In the genomic region with DNA sequence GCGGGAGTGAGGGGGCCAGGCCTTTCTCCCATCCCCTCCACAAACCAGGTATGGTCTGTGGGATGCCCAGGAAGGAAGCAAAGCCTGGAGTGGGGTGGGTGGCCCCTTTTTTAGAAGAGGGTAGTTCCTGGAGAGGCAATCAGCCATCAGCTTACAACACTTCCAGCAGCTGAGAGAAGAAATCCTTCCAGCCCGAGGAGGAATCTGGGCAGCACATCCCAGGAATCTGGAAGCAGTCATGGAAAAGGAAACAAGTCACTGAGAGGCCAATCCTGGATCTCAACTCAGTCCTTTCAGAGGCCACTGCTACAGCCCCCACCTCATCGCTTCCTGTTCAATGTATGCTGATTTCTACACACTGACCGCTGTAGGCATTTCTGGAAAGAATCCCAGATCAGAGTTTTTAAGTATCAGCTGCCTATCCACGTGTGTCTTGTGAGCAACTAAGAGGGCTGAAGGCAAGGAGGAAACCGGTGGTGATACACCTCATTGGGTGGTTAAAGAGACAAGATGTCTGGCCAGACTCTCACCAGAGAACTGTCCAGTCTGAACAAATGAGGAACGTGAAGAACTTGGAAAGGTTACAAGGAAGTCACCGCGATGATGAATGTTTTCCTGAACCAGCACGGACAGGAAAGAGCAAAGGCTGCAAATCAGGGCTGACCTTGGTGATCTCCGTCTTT, we compare ENCODE assay signal across 8 cellular contexts. TPM values are rescaled to one million over a fixed set of nuclear protein-coding genes. Genes with fewer than 3 reads are reported as not detected.
DNase-seq lines count a peak whose midpoint lies in the region; ATAC-seq, FAIRE-seq and TF ChIP-seq lines count a peak whose summit lies in the region.

No MANE protein-coding gene starts in this region.

- H3K36me3 ChIP-seq in K562 (ENCODE audit: control insufficient read depth, insufficient read depth, low read length) (no peaks in the 10 kb centered on the region), testis (ENCODE audit: low read depth, missing control alignments) (no peaks in the 10 kb centered on the region)

- TF ChIP-seq POLR2A in K562 (conservative IDR thresholded peaks at IDR 0.05) = no peak
- no peak for TF ChIP-seq POLR2A in testis (IDR thresholded peaks at IDR 0.05)

- H3K4me2 ChIP-seq in K562 (ENCODE audit: insufficient read depth, low read length) = no peak overlapping the region

- no peak overlapping the region for H3K27ac ChIP-seq in K562 (ENCODE audit: extremely low read depth, low read depth, low read length)
- peak overlapping the region in 1 of 2 donors; percentile 75 for H3K27ac ChIP-seq in testis

- H3K9me3 ChIP-seq in K562 (replicated peaks; ENCODE audit: control insufficient read depth, insufficient read depth, low read depth, low read length) = no peaks in the 10 kb centered on the region
- no peaks in the 10 kb centered on the region for H3K9me3 ChIP-seq in testis

- peak; percentile 54 for DNase-seq in LHCN-M2 (ENCODE audit: low read depth)
- no peak for DNase-seq in K562 (ENCODE audit: extremely low read depth in 1 of 4, low spot score in 3 of 4)
- no peak for DNase-seq in left lobe of liver (ENCODE audit: low spot score)
- DNase-seq in testis = peak; percentile 27
- no peak for DNase-seq in activated CD4-positive, alpha-beta T cell treated with anti-CD3 and anti-CD28 coated beads for 48 hours

- no peaks in the 10 kb centered on the region for H4K20me1 ChIP-seq in K562 (replicated peaks; ENCODE audit: control insufficient read depth, insufficient read depth, low read length)

- no TSS peak for BruUV-seq in K562 (replicated peaks; lab: Mats Ljungman, UMichigan)

- H3K4me1 ChIP-seq in K562 (replicated peaks in 1 of 2; ENCODE audit: control insufficient read depth in 2 of 2, insufficient read depth in 2 of 2, low read length in 2 of 2) (peaks cover 8 to 14% of the 10 kb centered on the region in 2 experiments), testis (peaks cover 27% of the 10 kb centered on the region)

- in situ Hi-C loops in K562 (cut with MboI) = no loop called here

- CTCF ChIA-PET in K562 (lab: Yijun Ruan, JAX; ENCODE audit: low intra/inter-chr PET ratio) = no interaction called here

- WGBS in K562 (ENCODE audit: insufficient coverage, low coverage, missing lambda C conversion rate) = 29% methylated on average over 10 of the region's 11 CpGs
- WGBS in testis, 2 donors = 19 to 22% methylated on average over 11 of the region's 11 CpGs

- H3K27me3 ChIP-seq in K562 (ENCODE audit: control insufficient read depth in 2 of 2, insufficient read depth in 2 of 2, low read length in 2 of 2) = no peaks in the 10 kb centered on the region
- H3K27me3 ChIP-seq in testis = no peaks in the 10 kb centered on the region

- H3K9me1 ChIP-seq in K562 (ENCODE audit: control insufficient read depth, insufficient read depth, low read length) = no peaks in the 10 kb centered on the region

- no peak for TF ChIP-seq CTCF in K562 (IDR thresholded peaks at IDR 0.05 in 2 of 3, conservative IDR thresholded peaks at IDR 0.05 in 1 of 3; ENCODE audit: insufficient read depth in 2 of 3, low read depth in 1 of 3, low read length in 3 of 3)
- no peak for TF ChIP-seq CTCF in testis (IDR thresholded peaks at IDR 0.05)

- no peak overlapping the region; a peak in 1 of 4 replicates for H3K9ac ChIP-seq in K562 (ENCODE audit: insufficient read depth in 1 of 2, low read depth in 2 of 2, low read length in 2 of 2)

- no peak for TF ChIP-seq RAD21 in K562 (CRISPR knock-in tag; conservative IDR thresholded peaks at IDR 0.05 in 1 of 2, IDR thresholded peaks at IDR 0.05 in 1 of 2)

- POLR2A ChIA-PET in K562 (lab: Yijun Ruan, JAX) = interaction anchor here (0.7 to 1.2 kb wide), 3 partner anchors 11 to 267 kb away, joined by 3 read pairs; no protein-coding TSS in a partner anchor

- TF ChIP-seq EP300 in K562 (IDR thresholded peaks at IDR 0.05; ENCODE audit: low read length) = no peak

- intact Hi-C loops in K562 (cut with micrococcal nuclease) = no loop called here
- intact Hi-C loops in testis (cut with DNase I; ENCODE audit: low total_unique reads) = no loop called here

- H3K79me2 ChIP-seq in K562 (ENCODE audit: control insufficient read depth, insufficient read depth, low read length) = no peaks in the 10 kb centered on the region

- H3K4me3 ChIP-seq in K562 (no peak overlapping the region), testis (no peak overlapping the region)

- peak overlapping the region; percentile 51 for H2AFZ ChIP-seq in K562 (ENCODE audit: low read depth, low read length)

- peak; percentile 32 for FAIRE-seq in K562 (lab: Jason Lieb, UNC)

- ATAC-seq in K562 = peak; percentile 30; the same call in 2 of the 3 replicates
- ATAC-seq in left lobe of liver = peak; percentile 73
- ATAC-seq in GM21360 (IDR thresholded peaks at IDR 0.05; ENCODE audit: unreplicated experiment) = no peak
- no peak for ATAC-seq in GM21447 (IDR thresholded peaks at IDR 0.05; ENCODE audit: unreplicated experiment)
- ATAC-seq in HG02938 (IDR thresholded peaks at IDR 0.05; ENCODE audit: unreplicated experiment) = no peak

TF ChIP-seq in K562, 482 proteins besides CTCF, POLR2A, EP300 and RAD21 (continues in another document):
- TF ChIP-seq TEAD1 (CRISPR knock-in tag; IDR thresholded peaks at IDR 0.05) (no peak), WHSC1 (IDR thresholded peaks at IDR 0.05; ENCODE audit: low read length) (no peak), ZKSCAN1 (IDR thresholded peaks at IDR 0.05; ENCODE audit: low read depth, low read length) (no peak), IRF2 (CRISPR knock-in tag; IDR thresholded peaks at IDR 0.05) (no peak), ZNF12 (CRISPR knock-in tag; IDR thresholded peaks at IDR 0.05) (no peak), MYC (IDR thresholded peaks at IDR 0.05; ENCODE audit: low read depth, low read length) (no peak), MYC (CRISPR knock-in tag; IDR thresholded peaks at IDR 0.05; ENCODE audit: borderline replicate concordance, low read depth) (no peak), ZNF140 (CRISPR knock-in tag; IDR thresholded peaks at IDR 0.05) (no peak), BCOR (IDR thresholded peaks at IDR 0.05) (no peak), PTRF (tag; IDR thresholded peaks at IDR 0.05) (no peak), ZNF217 (CRISPR knock-in tag; IDR thresholded peaks at IDR 0.05) (no peak), EP400 (IDR thresholded peaks at IDR 0.05) (no peak), MEIS2 (IDR thresholded peaks at IDR 0.05; ENCODE audit: partially characterized antibody) (peak; percentile 80), L3MBTL2 (IDR thresholded peaks at IDR 0.05) (no peak)
- TF ChIP-seq, protein P1, sequence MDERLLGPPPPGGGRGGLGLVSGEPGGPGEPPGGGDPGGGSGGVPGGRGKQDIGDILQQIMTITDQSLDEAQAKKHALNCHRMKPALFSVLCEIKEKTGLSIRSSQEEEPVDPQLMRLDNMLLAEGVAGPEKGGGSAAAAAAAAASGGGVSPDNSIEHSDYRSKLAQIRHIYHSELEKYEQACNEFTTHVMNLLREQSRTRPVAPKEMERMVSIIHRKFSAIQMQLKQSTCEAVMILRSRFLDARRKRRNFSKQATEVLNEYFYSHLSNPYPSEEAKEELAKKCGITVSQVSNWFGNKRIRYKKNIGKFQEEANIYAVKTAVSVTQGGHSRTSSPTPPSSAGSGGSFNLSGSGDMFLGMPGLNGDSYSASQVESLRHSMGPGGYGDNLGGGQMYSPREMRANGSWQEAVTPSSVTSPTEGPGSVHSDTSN (CRISPR knock-in tag; IDR thresholded peaks at IDR 0.05; ENCODE audit: low read depth) = no peak
- TF ChIP-seq, protein P1 (tag; conservative IDR thresholded peaks at IDR 0.05; ENCODE audit: low read depth) = peak; percentile 67
- TF ChIP-seq, protein P2, sequence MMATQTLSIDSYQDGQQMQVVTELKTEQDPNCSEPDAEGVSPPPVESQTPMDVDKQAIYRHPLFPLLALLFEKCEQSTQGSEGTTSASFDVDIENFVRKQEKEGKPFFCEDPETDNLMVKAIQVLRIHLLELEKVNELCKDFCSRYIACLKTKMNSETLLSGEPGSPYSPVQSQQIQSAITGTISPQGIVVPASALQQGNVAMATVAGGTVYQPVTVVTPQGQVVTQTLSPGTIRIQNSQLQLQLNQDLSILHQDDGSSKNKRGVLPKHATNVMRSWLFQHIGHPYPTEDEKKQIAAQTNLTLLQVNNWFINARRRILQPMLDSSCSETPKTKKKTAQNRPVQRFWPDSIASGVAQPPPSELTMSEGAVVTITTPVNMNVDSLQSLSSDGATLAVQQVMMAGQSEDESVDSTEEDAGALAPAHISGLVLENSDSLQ (IDR thresholded peaks at IDR 0.05) = peak; percentile 43; the same call in 1 of the 2 replicates

RNA-seq across cellular contexts. Expression of a gene that starts 46.5 kb away (rescaled TPM):
- total RNA-seq in LHCN-M2 (2014; rRNA removed) (7.2 and 11.5 TPM in 2 replicates), K562 (2014; rRNA removed) (5.8 and 8.5 TPM in 2 replicates), K562 (2014; rRNA removed; fragmentation: Illumina TruSeq; extraction: Trizol) (14.7 and 16.0 TPM in 2 replicates), K562 (2015; rRNA removed; fragmentation: Illumina TruSeq; extraction: Trizol) (7.4 and 8.6 TPM in 2 replicates), K562 (2021) (12.4 and 14.9 TPM in 2 replicates), left lobe of liver (3.7 TPM), testis (10 to 100 TPM; 20.6 to 30.3 TPM)
- 2.9 TPM for polyA plus RNA-seq in LHCN-M2 (2012)
- total RNA-seq in K562 (2011; cell fraction: chromatin; rRNA removed; ENCODE audit: low replicate concordance) = 34.0 and 115 TPM in 2 replicates
- total RNA-seq in K562 (2011; cell fraction: nucleolus; rRNA removed) = 12.7 and 17.1 TPM in 2 replicates
- total RNA-seq in K562 (2011; cell fraction: nucleoplasm; rRNA removed) = 35.8 and 53.4 TPM in 2 replicates
- polyA plus RNA-seq in K562 (2011; rRNA removed) (19.2 and 23.0 TPM in 2 replicates), K562 (2014; fragmentation: Illumina TruSeq; extraction: Trizol) (7.4 and 8.6 TPM in 2 replicates), K562 (2014; fragmentation: Nextera tagmentation; extraction: Ambion mirVana) (1 to 10 TPM; 3.3 to 4.2 TPM), K562 (2014; rRNA removed) (8.6 and 12.5 TPM in 2 replicates), testis (ENCODE audit: insufficient read depth, low read depth, low replicate concordance) (40.2 TPM)
- 3.2 and 10.2 TPM in 2 replicates for polyA plus RNA-seq in K562 (2011; cell fraction: cytosol; rRNA removed)
- 32.5 and 69.6 TPM in 2 replicates for polyA plus RNA-seq in K562 (2011; cell fraction: nucleus; rRNA removed)
- polyA plus RNA-seq in K562 (2012) = 6.4 and 11.6 TPM in 2 replicates
- polyA minus RNA-seq in K562 (2011; rRNA and poly(A)+ RNA removed) = 25.3 and 39.7 TPM in 2 replicates
- 5.0 and 8.5 TPM in 2 replicates for polyA minus RNA-seq in K562 (2011; cell fraction: cytosol; rRNA and poly(A)+ RNA removed)
- 15.9 and 42.7 TPM in 2 replicates for polyA minus RNA-seq in K562 (2011; cell fraction: nucleus; rRNA and poly(A)+ RNA removed)

Comparison
In these comparisons a context has a peak if more than half of its experiments do, and no peak if none do; other contexts are left out.
1. DNase-seq: peak in LHCN-M2 (single experiment) and testis (single experiment); none in K562 (0 of 4), left lobe of liver (single experiment) and activated CD4-positive, alpha-beta T cell treated with anti-CD3 and anti-CD28 coated beads for 48 hours (single experiment).
2. ATAC-seq: peak in K562 (single experiment) and left lobe of liver (single experiment); none in GM21360 (single experiment), GM21447 (single experiment) and HG02938 (single experiment).